ENCODE assay signal across 9 cellular contexts in the genomic region with DNA sequence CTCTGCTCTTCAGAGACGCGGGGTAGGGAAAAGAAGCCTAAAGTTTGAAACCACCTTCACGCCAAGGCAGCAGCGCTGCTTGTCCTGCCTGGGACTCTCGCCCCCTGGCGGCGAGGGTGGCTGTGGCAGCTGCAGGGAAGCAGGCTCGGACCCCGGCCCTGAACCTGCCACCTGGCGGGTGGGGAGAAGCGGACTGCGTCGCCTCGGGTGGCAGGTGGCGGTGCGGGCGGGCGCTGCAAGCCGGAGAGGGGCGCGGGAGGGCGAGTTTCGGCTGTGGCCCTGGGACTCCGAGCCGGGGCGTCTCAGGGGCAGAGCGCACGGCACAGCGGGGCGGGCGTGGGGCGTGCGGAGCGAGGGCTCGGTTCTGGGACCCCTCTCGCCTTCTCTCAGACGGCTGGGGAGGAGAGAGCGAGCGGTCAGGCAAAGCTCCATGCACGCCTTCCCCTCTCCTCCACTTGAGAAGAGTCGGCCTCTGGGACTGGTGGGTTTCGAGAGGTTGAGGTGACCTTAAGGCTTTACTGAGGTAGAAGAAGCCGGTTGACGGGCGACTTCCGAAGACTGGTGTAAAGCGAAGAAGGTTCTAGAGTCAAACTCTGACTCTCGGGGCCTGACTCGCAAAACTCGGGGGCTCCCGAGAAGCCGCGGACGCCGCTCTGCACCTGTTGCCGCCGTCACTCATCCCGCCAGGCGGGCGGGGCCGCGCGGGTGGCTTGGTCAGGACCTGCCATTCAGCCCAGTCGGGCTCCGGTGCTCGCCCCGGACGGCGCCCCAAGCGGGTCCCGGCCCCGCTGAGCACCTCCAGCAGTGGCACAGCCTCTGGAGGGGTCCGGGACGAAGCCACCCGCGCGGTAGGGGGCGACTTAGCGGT. TPM values are rescaled to one million over a fixed set of nuclear protein-coding genes. Genes with fewer than 3 reads are reported as not detected.
A peak's percentile ranks its signal among the peaks of the same experiment; 100 is the strongest.
DNase-seq lines count a peak whose midpoint lies in the region; ATAC-seq and TF ChIP-seq lines count a peak whose summit lies in the region.
"Had no signal": no experiment of that assay in that cellular context is flagged by ENCODE, and none has a peak within 500 bp of the region (broad histone marks: within the 10 kb centered on the region; RNA-seq: fewer than 3 reads in every experiment).

No MANE protein-coding gene starts in this region.

- H3K27me3 ChIP-seq in HUES6 (ENCODE audit: control insufficient read depth, insufficient read depth, low read length) (peaks cover 48% of the 10 kb centered on the region), gastrocnemius medialis (no peaks in the 10 kb centered on the region)
- H3K27me3 ChIP-seq: BLaER1 had no signal

- DNase-seq in NCI-H1092 treated with DMSO at 0.1 percent for 48 hours (lab: John Stamatoyannopoulos, UW) = peak; percentile 18
- DNase-seq in NCI-H1092 (lab: John Stamatoyannopoulos, UW) = no peak
- DNase-seq in activated T-helper 9 cell treated with anti-CD3 and anti-CD28 coated beads, Interleukin-2, amount 50 U/mL, for 16 hours (ENCODE audit: low read depth) = peak; percentile 41
- DNase-seq in left cardiac atrium = no peak
- DNase-seq in gastrocnemius medialis = peak; percentile 53 to 81

- H3K4me1 ChIP-seq in HUES6 (ENCODE audit: control insufficient read depth, insufficient read depth, low read length) = no peaks in the 10 kb centered on the region
- H3K4me1 ChIP-seq in gastrocnemius medialis = peaks cover 4 to 14% of the 10 kb centered on the region in 2 donors
- H3K4me1 ChIP-seq: BLaER1 had no signal

- in situ Hi-C loops in gastrocnemius medialis (cut with MboI; ENCODE audit: low sequenced_read_pairs in 4 of 4) = loop anchor here in 2 of 4 donors (10.0 kb wide), 1 partner anchor 81 kb away; the partner anchor contains the start of gene MARS2 (in 2 of the 2)

- intact Hi-C loops in left cardiac atrium (cut with DNase I) = no loop called here
- intact Hi-C loops in gastrocnemius medialis (cut with DNase I; ENCODE audit: low total_unique reads) = loop anchor here (10.0 kb wide), 1 partner anchor 351 kb away; the partner anchor contains the start of gene SF3B1

- peak overlapping the region; percentile 71 for H3K4me3 ChIP-seq in HUES6 (ENCODE audit: low read depth, low read length)
- H3K4me3 ChIP-seq in gastrocnemius medialis = peak overlapping the region; percentile 65 to 86 (median 74)
- H3K4me3 ChIP-seq: BLaER1 had no signal

- no peaks in the 10 kb centered on the region for H3K36me3 ChIP-seq in HUES6 (ENCODE audit: control insufficient read depth, insufficient read depth, low read length)
- H3K36me3 ChIP-seq in gastrocnemius medialis = no peaks in the 10 kb centered on the region
- H3K36me3 ChIP-seq: BLaER1 had no signal

- TF ChIP-seq POLR2A in gastrocnemius medialis (IDR thresholded peaks at IDR 0.05) = peak; percentile 22 to 35

- peak; percentile 35 to 75 (median 72) for TF ChIP-seq CTCF in gastrocnemius medialis (IDR thresholded peaks at IDR 0.05 in 4 of 5, conservative IDR thresholded peaks at IDR 0.05 in 1 of 5)

- H3K9ac ChIP-seq in HUES6 (ENCODE audit: low read length) = peak overlapping the region; percentile 51
- H3K9ac ChIP-seq: BLaER1 had no signal

- H3K27ac ChIP-seq in HUES6 (ENCODE audit: low read depth, low read length) = no peak overlapping the region
- peak overlapping the region; percentile 80 to 95 (median 90) for H3K27ac ChIP-seq in gastrocnemius medialis
- H3K27ac ChIP-seq: BLaER1 had no signal

- H3K9me3 ChIP-seq in HUES6 (ENCODE audit: control insufficient read depth, insufficient read depth, low read depth, low read length) (0 out of 2 replicates have a peak, but pooled peaks cover 4% of the 10 kb centered on the region), gastrocnemius medialis (no peaks in the 10 kb centered on the region)

- ATAC-seq in left cardiac atrium = peak; percentile 47 to 58
- ATAC-seq in gastrocnemius medialis = peak; percentile 93 to 94
- no peak for ATAC-seq in HG02970 (IDR thresholded peaks at IDR 0.05; ENCODE audit: low FRiP score, unreplicated experiment)
- ATAC-seq in HG03025 (IDR thresholded peaks at IDR 0.05; ENCODE audit: low FRiP score, unreplicated experiment) = no peak

RNA-seq across cellular contexts. Expression of gene BOLL, which starts 1.1 kb away (rescaled TPM):
- total RNA-seq in left cardiac atrium (not detected), gastrocnemius medialis (1 to 10 TPM; 2.4 to 8.1 (median 2.6) TPM)

RNA-seq across cellular contexts. Expression of gene PLCL1, which starts 18.1 kb away (rescaled TPM):
- total RNA-seq in left cardiac atrium = 10 to 100 TPM; 17.7 to 19.1 TPM
- 10 to 100 TPM in 2 of 4 donors, 1 to 10 TPM in 2; 5.9 to 10.7 (median 9.8) TPM for total RNA-seq in gastrocnemius medialis

Comparison
In these comparisons a context has a peak if more than half of its experiments do, and no peak if none do; other contexts are left out.
1. DNase-seq: peak in NCI-H1092 treated with DMSO at 0.1 percent for 48 hours (single experiment), activated T-helper 9 cell treated with anti-CD3 and anti-CD28 coated beads, Interleukin-2, amount 50 U/mL, for 16 hours (single experiment) and gastrocnemius medialis (2 of 2); none in NCI-H1092 (single experiment) and left cardiac atrium (single experiment).
2. ATAC-seq: peak in left cardiac atrium (2 of 2) and gastrocnemius medialis (2 of 2); none in HG02970 (single experiment) and HG03025 (single experiment).